Comparison of ENCODE assay signal across 8 cellular contexts in the genomic region with DNA sequence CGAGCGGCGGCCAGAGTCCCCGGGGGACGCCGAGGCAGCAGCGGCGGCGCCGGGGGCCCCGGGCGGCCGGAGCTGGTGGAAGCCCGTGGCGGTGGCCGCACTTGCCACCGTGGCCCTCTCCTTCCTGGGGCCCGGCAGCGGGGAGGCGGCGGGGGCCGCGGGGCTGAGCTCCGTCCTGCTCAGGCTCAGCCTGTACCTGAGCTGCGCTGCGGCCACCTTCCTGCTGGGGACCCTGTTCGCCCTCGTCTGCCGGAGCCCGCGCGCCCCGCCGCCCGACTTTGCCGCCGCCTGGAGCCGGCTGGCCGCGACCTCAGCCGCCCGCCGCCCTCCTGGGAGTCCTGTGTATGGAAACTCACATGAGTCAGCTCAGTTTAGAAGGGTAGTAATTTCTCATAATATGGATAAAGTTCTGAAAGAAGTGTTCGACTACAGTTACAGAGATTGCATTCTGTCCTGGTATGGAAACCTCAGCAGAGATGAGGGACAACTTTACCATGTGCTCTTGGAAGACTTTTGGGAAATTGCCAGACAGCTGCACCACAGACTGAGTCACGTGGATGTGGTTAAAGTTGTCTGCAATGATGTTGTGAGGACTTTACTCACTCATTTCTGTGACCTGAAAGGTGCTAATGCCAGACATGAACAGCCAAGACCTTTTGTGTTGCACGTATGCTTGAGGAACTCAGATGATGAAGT.
DNase-seq lines count a peak whose midpoint lies in the region; FAIRE-seq and TF ChIP-seq lines count a peak whose summit lies in the region.
"Not testable (repeated sequence)": the region's sequence is repeated elsewhere in the genome, so short reads cannot be mapped to it uniquely, and the experiment has no call there.

No MANE protein-coding gene starts in this region.

- TF ChIP-seq POLR2A in H54 (IDR thresholded peaks at IDR 0.05; ENCODE audit: low read depth, low read length), result not testable (repeated sequence)

- not testable (repeated sequence) for H3K9me3 Mint-ChIP-seq in T-helper 1 cell treated with Interleukin-12 subunit alpha and Interleukin-12 subunit beta and Interleukin-4 antibody, amounts not matched to agents 30 μg/mL and 1 μg/mL, for 36 hours; activated naive CD8-positive, alpha-beta T cell treated with anti-CD3 and anti-CD28 coated beads for 36 hours; neural crest cell

- FAIRE-seq in H54 (lab: Jason Lieb, UNC), result peak; percentile 99

- DNase-seq in EL, result peak; percentile 72
- not testable (repeated sequence) for DNase-seq in H54 (ENCODE audit: insufficient read length, low spot score)
- DNase-seq in activated naive CD8-positive, alpha-beta T cell treated with anti-CD3 and anti-CD28 coated beads for 36 hours, result peak; percentile 75
- peak; percentile 20 for DNase-seq in germinal center (ENCODE audit: low spot score)
- DNase-seq in neural crest cell (ENCODE audit: low read depth, low spot score), result peak; percentile 38
- peak in 4 of 6 experiments; percentile 12 to 28 (median 14) for DNase-seq in stimulated activated naive CD4-positive, alpha-beta T cell (lab: John Stamatoyannopoulos, UW)

- peak overlapping the region; percentile 55 for H3K9ac ChIP-seq in HUES64 (ENCODE audit: low read depth, low read length)

- not testable (repeated sequence) for H3K9me3 ChIP-seq in HUES64 (ENCODE audit: insufficient read depth, low read depth, low read length)

- not testable (repeated sequence) for H3K27me3 Mint-ChIP-seq in T-helper 1 cell treated with Interleukin-12 subunit alpha and Interleukin-12 subunit beta and Interleukin-4 antibody, amounts not matched to agents 30 μg/mL and 1 μg/mL, for 36 hours (ENCODE audit: low read depth); activated naive CD8-positive, alpha-beta T cell treated with anti-CD3 and anti-CD28 coated beads for 36 hours; neural crest cell (ENCODE audit: low read depth)

- H3K27me3 ChIP-seq in HUES64 (ENCODE audit: insufficient read depth, low read length), result not testable (repeated sequence)

- peaks cover 13% of the 10 kb centered on the region for H3K36me3 Mint-ChIP-seq in T-helper 1 cell treated with Interleukin-12 subunit alpha and Interleukin-12 subunit beta and Interleukin-4 antibody, amounts not matched to agents 30 μg/mL and 1 μg/mL, for 36 hours (ENCODE audit: low read depth)
- not testable (repeated sequence) for H3K36me3 Mint-ChIP-seq in activated naive CD8-positive, alpha-beta T cell treated with anti-CD3 and anti-CD28 coated beads for 36 hours; neural crest cell (ENCODE audit: low read depth)

- H3K27ac ChIP-seq in HUES64 (ENCODE audit: low read depth, low read length), result not testable (repeated sequence)

- H3K4me3 Mint-ChIP-seq in T-helper 1 cell treated with Interleukin-12 subunit alpha and Interleukin-12 subunit beta and Interleukin-4 antibody, amounts not matched to agents 30 μg/mL and 1 μg/mL, for 36 hours, result peak overlapping the region; percentile 58
- H3K4me3 Mint-ChIP-seq in activated naive CD8-positive, alpha-beta T cell treated with anti-CD3 and anti-CD28 coated beads for 36 hours, result peak overlapping the region; percentile 62
- peak overlapping the region; percentile 72 for H3K4me3 Mint-ChIP-seq in neural crest cell

- not testable (repeated sequence) for H3K36me3 ChIP-seq in HUES64 (ENCODE audit: insufficient read depth, low read length)

- peak overlapping the region; percentile 67 for H3K27ac Mint-ChIP-seq in T-helper 1 cell treated with Interleukin-12 subunit alpha and Interleukin-12 subunit beta and Interleukin-4 antibody, amounts not matched to agents 30 μg/mL and 1 μg/mL, for 36 hours
- H3K27ac Mint-ChIP-seq in activated naive CD8-positive, alpha-beta T cell treated with anti-CD3 and anti-CD28 coated beads for 36 hours, result peak overlapping the region; percentile 83
- not testable (repeated sequence) for H3K27ac Mint-ChIP-seq in neural crest cell (ENCODE audit: unreplicated experiment)

- H3K4me1 Mint-ChIP-seq in T-helper 1 cell treated with Interleukin-12 subunit alpha and Interleukin-12 subunit beta and Interleukin-4 antibody, amounts not matched to agents 30 μg/mL and 1 μg/mL, for 36 hours (ENCODE audit: low read depth), result peaks cover 22% of the 10 kb centered on the region
- H3K4me1 Mint-ChIP-seq in activated naive CD8-positive, alpha-beta T cell treated with anti-CD3 and anti-CD28 coated beads for 36 hours, result peaks cover 17% of the 10 kb centered on the region
- H3K4me1 Mint-ChIP-seq in neural crest cell, result not testable (repeated sequence)

- H3K4me1 ChIP-seq in HUES64 (ENCODE audit: insufficient read depth, low read length), result peaks cover 14% of the 10 kb centered on the region; the same call in 1 of the 2 replicates

- 95% methylated on average over 46 of the region's 46 CpGs for WGBS in HUES64

- not testable (repeated sequence) for TF ChIP-seq CTCF in neural crest cell (conservative IDR thresholded peaks at IDR 0.05)

- peak overlapping the region; percentile 48 for H3K4me3 ChIP-seq in HUES64 (ENCODE audit: low read length)
